ENCODE assay signal across 29 cellular contexts in the genomic region with DNA sequence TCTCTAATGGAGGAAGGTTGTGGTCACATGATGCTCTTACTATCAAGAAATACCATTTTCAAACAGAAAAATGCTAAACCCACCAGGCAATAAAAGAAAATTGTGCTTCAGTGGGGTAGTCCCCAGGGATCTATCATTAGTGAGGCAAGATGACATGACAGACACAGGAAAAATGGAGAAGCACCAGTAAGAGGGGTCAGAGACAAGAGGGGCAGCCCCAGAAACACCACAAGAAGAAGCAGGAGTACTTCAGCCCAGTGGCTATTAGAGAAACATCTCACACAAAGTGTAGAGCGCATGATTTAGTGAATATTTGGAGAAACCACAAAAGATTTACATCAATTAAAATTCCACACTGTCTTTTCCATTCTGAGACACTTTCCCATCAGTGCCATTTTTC.
"Had no signal": no experiment of that assay in that cellular context is flagged by ENCODE, and none has a peak within 500 bp of the region (broad histone marks: within the 10 kb centered on the region; RNA-seq: fewer than 3 reads in every experiment).

No MANE protein-coding gene starts in this region.

- H3K27ac ChIP-seq: colonic mucosa, coronary artery, dorsolateral prefrontal cortex, epithelial cell of prostate, esophagus muscularis mucosa, esophagus squamous epithelium, foreskin keratinocyte, gastrocnemius medialis, gastroesophageal sphincter, heart left ventricle, heart right ventricle had no signal

- FAIRE-seq: colon, endometrium, endothelial cell of umbilical vein, frontal cortex had no signal

- H3K27me3 Mint-ChIP-seq: effector memory CD8-positive, alpha-beta T cell had no signal

- H3K4me3 Mint-ChIP-seq: dendritic cell treated with granulocyte-macrophage colony-stimulating factor and Interleukin-4, amounts not matched to agents 40 ng/mL and 50 ng/mL, for 4 days; effector memory CD8-positive, alpha-beta T cell; endodermal cell had no signal

- ATAC-seq: effector memory CD8-positive, alpha-beta T cell; esophagus mucosa; foreskin keratinocyte; gastrocnemius medialis; gastroesophageal sphincter; heart left ventricle; heart right ventricle had no signal

- H3K4me3 ChIP-seq: colonic mucosa, coronary artery, dorsolateral prefrontal cortex, esophagus muscularis mucosa, esophagus squamous epithelium, gastrocnemius medialis, gastroesophageal sphincter, heart left ventricle, heart right ventricle had no signal

- DNase-seq: colonic mucosa; cortex of kidney; dermis blood vessel endothelial cell; dorsolateral prefrontal cortex; effector CD4-positive, alpha-beta T cell; effector CD8-positive, alpha-beta T cell; effector memory CD4-positive, alpha-beta T cell; effector memory CD8-positive, alpha-beta T cell; endodermal cell; erythroblast; esophagus squamous epithelium; foreskin fibroblast; foreskin keratinocyte; foreskin melanocyte; gastrocnemius medialis; glutamatergic neuron; head of caudate nucleus; heart left ventricle; heart right ventricle had no signal

- H3K27ac Mint-ChIP-seq: dendritic cell treated with granulocyte-macrophage colony-stimulating factor and Interleukin-4, amounts not matched to agents 40 ng/mL and 50 ng/mL, for 4 days; effector memory CD8-positive, alpha-beta T cell; endodermal cell had no signal

- H3K27me3 ChIP-seq: colonic mucosa, foreskin keratinocyte, gastrocnemius medialis, gastroesophageal sphincter, heart left ventricle had no signal

- H3K4me1 Mint-ChIP-seq: endodermal cell had no signal

- H3K4me1 ChIP-seq: colonic mucosa, esophagus muscularis mucosa, esophagus squamous epithelium, foreskin keratinocyte, gastrocnemius medialis, gastroesophageal sphincter, heart left ventricle, heart right ventricle had no signal

- H3K9me3 ChIP-seq: colonic mucosa, esophagus squamous epithelium, gastrocnemius medialis, gastroesophageal sphincter had no signal

- H3K9me3 Mint-ChIP-seq: dendritic cell treated with granulocyte-macrophage colony-stimulating factor and Interleukin-4, amounts not matched to agents 40 ng/mL and 50 ng/mL, for 4 days had no signal

- H3K36me3 ChIP-seq: colonic mucosa, esophagus muscularis mucosa, esophagus squamous epithelium, gastrocnemius medialis, gastroesophageal sphincter, heart left ventricle, heart right ventricle had no signal
